In the genomic region with DNA sequence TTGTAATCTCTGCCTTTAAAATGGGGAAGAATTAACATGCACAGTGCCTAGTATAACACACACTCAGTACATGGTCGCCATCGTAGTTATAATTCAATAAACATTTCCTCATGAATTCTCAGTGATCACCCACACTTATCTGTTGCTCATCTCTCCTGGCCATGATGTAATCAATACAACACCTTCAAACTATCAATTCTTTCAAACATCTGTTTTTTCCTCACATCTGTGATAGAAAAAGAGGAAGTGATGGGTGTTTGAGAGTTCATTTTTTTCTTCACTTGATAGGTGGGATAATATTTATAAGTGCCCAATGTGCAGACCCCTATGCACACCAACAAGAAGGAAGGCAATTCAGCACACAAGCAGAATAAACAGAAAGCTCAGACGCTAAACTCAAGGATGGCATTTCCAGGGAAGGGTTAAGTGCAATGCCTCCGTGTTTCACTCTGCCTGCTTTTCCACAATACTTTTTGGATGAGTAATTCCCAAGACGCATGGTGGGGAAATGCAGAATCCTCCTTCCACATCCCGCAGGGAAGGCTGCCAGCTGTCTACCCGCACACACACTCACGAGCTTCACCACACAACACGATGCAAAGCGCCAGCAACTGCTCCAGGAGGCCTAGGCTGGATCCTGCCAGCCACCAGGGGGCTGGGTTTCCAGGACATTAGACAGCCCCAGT, we compare ENCODE assay signal across 8 cellular contexts.
A peak's percentile ranks its signal among the peaks of the same experiment; 100 is the strongest.
DNase-seq lines count a peak whose midpoint lies in the region; ATAC-seq and TF ChIP-seq lines count a peak whose summit lies in the region.

No MANE protein-coding gene starts in this region.

- H3K27ac Mint-ChIP-seq in activated CD4-positive, alpha-beta memory T cell treated with anti-CD3 and anti-CD28 coated beads, Interleukin-2, amount 10 ng/mL, durations not matched to agents 7 days and 5 days = no peak overlapping the region
- peak overlapping the region in 2 of 9 donors; percentile 19 to 21 for H3K27ac Mint-ChIP-seq in naive thymus-derived CD4-positive, alpha-beta T cell

- no peaks in the 10 kb centered on the region for H3K9me3 Mint-ChIP-seq in activated CD4-positive, alpha-beta memory T cell treated with anti-CD3 and anti-CD28 coated beads, Interleukin-2, amount 10 ng/mL, durations not matched to agents 7 days and 5 days
- H3K9me3 Mint-ChIP-seq in naive thymus-derived CD4-positive, alpha-beta T cell = no peaks in the 10 kb centered on the region

- no peaks in the 10 kb centered on the region for H3K9me3 ChIP-seq in HEK293 (ENCODE audit: control insufficient read depth, insufficient read depth, low read depth, low read length)
- no peaks in the 10 kb centered on the region for H3K9me3 ChIP-seq in naive thymus-derived CD4-positive, alpha-beta T cell (ENCODE audit: control insufficient read depth in 2 of 3, low read length in 3 of 3)

- H3K4me3 Mint-ChIP-seq in activated CD4-positive, alpha-beta memory T cell treated with anti-CD3 and anti-CD28 coated beads, Interleukin-2, amount 10 ng/mL, durations not matched to agents 7 days and 5 days = no peak overlapping the region
- no peak overlapping the region for H3K4me3 Mint-ChIP-seq in naive thymus-derived CD4-positive, alpha-beta T cell

- H3K4me3 ChIP-seq in HEK293 (ENCODE audit: low read depth, low read length) = no peak overlapping the region
- no peak overlapping the region for H3K4me3 ChIP-seq in skin epidermis
- H3K4me3 ChIP-seq in naive thymus-derived CD4-positive, alpha-beta T cell (ENCODE audit: low read length) = no peak overlapping the region

- POLR2A ChIA-PET in HEK293 (lab: Yijun Ruan, JAX) = interaction anchor here (0.8 kb wide), 1 partner anchor 19 kb away, joined by 3 read pairs; no protein-coding TSS in a partner anchor
- POLR2A ChIA-PET in activated CD4-positive, alpha-beta memory T cell treated with anti-CD3 and anti-CD28 coated beads, Interleukin-2, amount 10 ng/mL, durations not matched to agents 7 days and 5 days (lab: Charles Lee) = interaction anchor here (0.6 kb wide), 1 partner anchor 423 kb away, joined by 4 read pairs; no protein-coding TSS in a partner anchor
- POLR2A ChIA-PET in naive thymus-derived CD4-positive, alpha-beta T cell (lab: Charles Lee) = no interaction called here

- DNase-seq in 8988T (peak; percentile 71), amniotic epithelial cell (ENCODE audit: low read depth) (peak; percentile 100), hepatic stellate cell (ENCODE audit: low spot score) (peak; percentile 94)
- no peak for DNase-seq in activated CD4-positive, alpha-beta memory T cell treated with anti-CD3 and anti-CD28 coated beads, Interleukin-2, amount 10 ng/mL, durations not matched to agents 7 days and 5 days
- no peak for DNase-seq in naive thymus-derived CD4-positive, alpha-beta T cell

- CTCF ChIA-PET in HEK293 (lab: Yijun Ruan, JAX) = interaction anchor here (0.6 to 2.0 kb wide), 9 partner anchors 10 to 440 kb away, joined by 3 to 8 read pairs (median 3); a partner anchor contains a TSS
- CTCF ChIA-PET in activated CD4-positive, alpha-beta memory T cell treated with anti-CD3 and anti-CD28 coated beads, Interleukin-2, amount 10 ng/mL, durations not matched to agents 7 days and 5 days (lab: Charles Lee) = no interaction called here
- CTCF ChIA-PET in naive thymus-derived CD4-positive, alpha-beta T cell (lab: Charles Lee) = no interaction called here

- peak; percentile 68; the same call in 1 of the 2 replicates for TF ChIP-seq CTCF in HEK293 (tag by site-specific recombination; IDR thresholded peaks at IDR 0.05)

- H3K4me1 ChIP-seq in HEK293 (ENCODE audit: control insufficient read depth, insufficient read depth, low read length) = peaks cover 4% of the 10 kb centered on the region; the same call in 1 of the 2 replicates
- no peaks in the 10 kb centered on the region for H3K4me1 ChIP-seq in naive thymus-derived CD4-positive, alpha-beta T cell (ENCODE audit: control insufficient read depth in 2 of 2, insufficient read depth in 2 of 2, low read length in 2 of 2)

- peaks cover 3% of the 10 kb centered on the region for H3K4me1 Mint-ChIP-seq in activated CD4-positive, alpha-beta memory T cell treated with anti-CD3 and anti-CD28 coated beads, Interleukin-2, amount 10 ng/mL, durations not matched to agents 7 days and 5 days
- peaks cover 0 to 12% (median 0%) of the 10 kb centered on the region in 7 donors for H3K4me1 Mint-ChIP-seq in naive thymus-derived CD4-positive, alpha-beta T cell

- intact Hi-C loops in naive thymus-derived CD4-positive, alpha-beta T cell (cut with micrococcal nuclease) = loop anchor here in 1 of 2 donors (10.0 kb wide), 1 partner anchor 66 kb away; no protein-coding TSS in a partner anchor

- peaks cover 3% of the 10 kb centered on the region for H3K36me3 Mint-ChIP-seq in activated CD4-positive, alpha-beta memory T cell treated with anti-CD3 and anti-CD28 coated beads, Interleukin-2, amount 10 ng/mL, durations not matched to agents 7 days and 5 days (ENCODE audit: low read depth)
- H3K36me3 Mint-ChIP-seq in naive thymus-derived CD4-positive, alpha-beta T cell = peaks cover 0 to 8% (median 0%) of the 10 kb centered on the region in 5 donors

- H3K27ac ChIP-seq in HEK293 (ENCODE audit: extremely low read depth, low read depth, low read length) (no peak overlapping the region), skin epidermis (peak overlapping the region in 11 of 21 experiments; percentile 5 to 64 (median 23))
- H3K27ac ChIP-seq in naive thymus-derived CD4-positive, alpha-beta T cell (ENCODE audit: low read depth, low read length) = no peak overlapping the region

- no peaks in the 10 kb centered on the region for H3K27me3 Mint-ChIP-seq in activated CD4-positive, alpha-beta memory T cell treated with anti-CD3 and anti-CD28 coated beads, Interleukin-2, amount 10 ng/mL, durations not matched to agents 7 days and 5 days
- H3K27me3 Mint-ChIP-seq in naive thymus-derived CD4-positive, alpha-beta T cell = no peaks in the 10 kb centered on the region

- no peak for ATAC-seq in GM19397 (IDR thresholded peaks at IDR 0.05; ENCODE audit: unreplicated experiment)
- ATAC-seq in naive thymus-derived CD4-positive, alpha-beta T cell = no peak

- no peaks in the 10 kb centered on the region for H3K36me3 ChIP-seq in HEK293 (ENCODE audit: control insufficient read depth in 2 of 2, insufficient read depth in 1 of 2, low read length in 2 of 2)
- no peaks in the 10 kb centered on the region for H3K36me3 ChIP-seq in naive thymus-derived CD4-positive, alpha-beta T cell (ENCODE audit: control insufficient read depth in 2 of 3, insufficient read depth in 3 of 3, low read length in 3 of 3)

- no peaks in the 10 kb centered on the region for H3K27me3 ChIP-seq in naive thymus-derived CD4-positive, alpha-beta T cell (ENCODE audit: control insufficient read depth in 2 of 2, insufficient read depth in 2 of 2, low read length in 2 of 2)

TF ChIP-seq in HEK293, 187 proteins besides CTCF, POLR2A, EP300 and RAD21:
- TF ChIP-seq, protein P1, sequence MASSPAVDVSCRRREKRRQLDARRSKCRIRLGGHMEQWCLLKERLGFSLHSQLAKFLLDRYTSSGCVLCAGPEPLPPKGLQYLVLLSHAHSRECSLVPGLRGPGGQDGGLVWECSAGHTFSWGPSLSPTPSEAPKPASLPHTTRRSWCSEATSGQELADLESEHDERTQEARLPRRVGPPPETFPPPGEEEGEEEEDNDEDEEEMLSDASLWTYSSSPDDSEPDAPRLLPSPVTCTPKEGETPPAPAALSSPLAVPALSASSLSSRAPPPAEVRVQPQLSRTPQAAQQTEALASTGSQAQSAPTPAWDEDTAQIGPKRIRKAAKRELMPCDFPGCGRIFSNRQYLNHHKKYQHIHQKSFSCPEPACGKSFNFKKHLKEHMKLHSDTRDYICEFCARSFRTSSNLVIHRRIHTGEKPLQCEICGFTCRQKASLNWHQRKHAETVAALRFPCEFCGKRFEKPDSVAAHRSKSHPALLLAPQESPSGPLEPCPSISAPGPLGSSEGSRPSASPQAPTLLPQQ (tag by site-specific recombination; IDR thresholded peaks at IDR 0.05) = no peak
- TF ChIP-seq ZNF324 (tag by site-specific recombination; IDR thresholded peaks at IDR 0.05) (no peak), ZFP41 (tag by site-specific recombination; IDR thresholded peaks at IDR 0.05; ENCODE audit: borderline replicate concordance) (no peak), ZBTB17 (tag by site-specific recombination; IDR thresholded peaks at IDR 0.05) (0 out of 2 replicates have a peak, but pooled peaks have one; percentile 30), ZNF624 (tag by site-specific recombination; IDR thresholded peaks at IDR 0.05) (no peak), ZIC2 (tag by site-specific recombination; IDR thresholded peaks at IDR 0.05) (peak; percentile 79)

Comparison
In these comparisons a context has a peak if more than half of its experiments do, and no peak if none do; other contexts are left out.
1. DNase-seq: peak in 8988T (single experiment), amniotic epithelial cell (single experiment) and hepatic stellate cell (single experiment); none in activated CD4-positive, alpha-beta memory T cell treated with anti-CD3 and anti-CD28 coated beads, Interleukin-2, amount 10 ng/mL, durations not matched to agents 7 days and 5 days (single experiment) and naive thymus-derived CD4-positive, alpha-beta T cell (0 of 9).
2. H3K27ac ChIP-seq: peak in skin epidermis (11 of 21); none in HEK293 (single experiment) and naive thymus-derived CD4-positive, alpha-beta T cell (single experiment).